8 cellular contexts compared by ENCODE assay signal in the genomic region with DNA sequence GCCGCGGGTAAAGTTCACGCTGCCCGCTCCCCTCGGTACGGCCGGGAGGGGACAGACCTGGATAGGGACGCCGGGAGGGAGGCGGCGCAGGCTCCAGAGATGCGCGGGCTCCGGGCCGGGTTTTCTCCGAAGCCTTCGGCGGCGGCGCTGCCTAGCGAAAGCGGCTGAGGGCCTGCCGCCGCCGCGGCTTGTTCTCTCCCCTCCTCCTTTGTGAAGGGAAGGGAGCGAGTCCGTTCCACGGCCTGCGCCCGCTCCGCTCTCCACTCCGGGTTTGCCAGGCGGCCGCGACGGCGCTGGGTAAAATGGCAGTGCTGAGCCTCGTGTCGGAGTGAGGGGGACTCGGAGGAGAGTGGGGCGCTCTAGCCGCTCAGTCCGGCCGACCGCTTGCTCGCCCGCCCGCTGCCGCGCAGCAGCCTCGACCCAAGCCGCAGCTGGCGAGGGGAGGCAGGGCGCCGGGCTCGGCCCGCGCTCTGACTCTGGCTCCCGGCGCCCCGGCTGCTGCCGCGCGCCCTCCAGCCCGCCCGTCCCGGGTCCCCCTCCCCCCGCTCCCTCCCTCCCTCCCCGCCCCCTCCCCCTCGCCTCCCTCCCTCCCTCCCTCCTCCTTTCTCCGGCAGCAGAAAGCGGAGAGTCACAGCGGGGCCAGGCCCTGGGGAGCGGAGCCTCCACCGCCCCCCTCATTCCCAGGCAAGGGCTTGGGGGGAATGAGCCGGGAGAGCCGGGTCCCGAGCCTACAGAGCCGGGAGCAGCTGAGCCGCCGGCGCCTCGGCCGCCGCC. TPM values are rescaled to one million over a fixed set of nuclear protein-coding genes. Genes with fewer than 3 reads are reported as not detected.
A peak's percentile ranks its signal among the peaks of the same experiment; 100 is the strongest.
DNase-seq lines count a peak whose midpoint lies in the region; ATAC-seq lines count a peak whose summit lies in the region.

A gene (plus strand): TSS at position 599 of the 774 bp plus-strand sequence. CDS start 389 bp downstream, outside the sequence.

- H3K9ac ChIP-seq in NT2/D1 (ENCODE audit: insufficient read length, low read depth): peak within 1 kb of the TSS; percentile 93

- POLR2A ChIA-PET in CD8-positive, alpha-beta memory T cell (lab: Charles Lee): interaction anchor here (1.2 to 6.4 kb wide), 5 partner anchors 11 to 138 kb away, joined by 3 to 86 read pairs (median 10); a partner anchor contains a TSS

- peak within 1 kb of the TSS; percentile 90 to 97 (median 94) for H3K4me3 Mint-ChIP-seq in CD8-positive, alpha-beta memory T cell

- H3K9me3 Mint-ChIP-seq in CD8-positive, alpha-beta memory T cell: no peaks in the 10 kb centered on the region

- no peaks in the 10 kb centered on the region for H3K27me3 Mint-ChIP-seq in CD8-positive, alpha-beta memory T cell

- peak within 1 kb of the TSS; percentile 86 for H3K27ac ChIP-seq in CD8-positive, alpha-beta memory T cell (ENCODE audit: low read depth, low read length)
- H3K27ac ChIP-seq in effector memory CD4-positive, alpha-beta T cell (ENCODE audit: insufficient read depth, low read length, poor library complexity, severe bottlenecking): peak within 1 kb of the TSS; percentile 91

- H3K36me3 Mint-ChIP-seq in CD8-positive, alpha-beta memory T cell: peaks cover 0 to 10% (median 0%) of the 10 kb centered on the region in 3 donors

- peak within 1 kb of the TSS; percentile 83 for H3K4me3 ChIP-seq in CD8-positive, alpha-beta memory T cell (ENCODE audit: low read length)
- H3K4me3 ChIP-seq in NT2/D1 (ENCODE audit: insufficient read length, low read depth): peak within 1 kb of the TSS; percentile 87
- peak within 1 kb of the TSS; percentile 77 for H3K4me3 ChIP-seq in effector memory CD4-positive, alpha-beta T cell (ENCODE audit: insufficient read depth, low read depth, low read length, poor library complexity, severe bottlenecking)

- H3K4me1 Mint-ChIP-seq in CD8-positive, alpha-beta memory T cell: peaks cover 28 to 37% (median 30%) of the 10 kb centered on the region in 3 donors

- H3K36me3 ChIP-seq in CD8-positive, alpha-beta memory T cell (ENCODE audit: insufficient read depth, low read length): no peaks in the 10 kb centered on the region
- peaks cover 6% of the 10 kb centered on the region for H3K36me3 ChIP-seq in NT2/D1 (ENCODE audit: insufficient read depth, insufficient read length, low read length)
- H3K36me3 ChIP-seq in effector memory CD4-positive, alpha-beta T cell (ENCODE audit: control insufficient read depth, insufficient read depth, low read length): no peaks in the 10 kb centered on the region

- H3K4me1 ChIP-seq in CD8-positive, alpha-beta memory T cell (ENCODE audit: insufficient read depth, low read length): peaks cover 46% of the 10 kb centered on the region
- peaks cover 3% of the 10 kb centered on the region for H3K4me1 ChIP-seq in NT2/D1 (ENCODE audit: insufficient read depth, insufficient read length)
- H3K4me1 ChIP-seq in effector memory CD4-positive, alpha-beta T cell (ENCODE audit: control insufficient read depth, insufficient read depth, low read length, poor library complexity, severe bottlenecking): peaks cover 33% of the 10 kb centered on the region

- no peaks in the 10 kb centered on the region for H3K27me3 ChIP-seq in CD8-positive, alpha-beta memory T cell (ENCODE audit: insufficient read depth, low read length, poor library complexity, severe bottlenecking)
- no peaks in the 10 kb centered on the region for H3K27me3 ChIP-seq in NT2/D1 (ENCODE audit: insufficient read depth, insufficient read length)
- H3K27me3 ChIP-seq in effector memory CD4-positive, alpha-beta T cell (replicated peaks; ENCODE audit: control insufficient read depth, insufficient read depth, low read length, poor library complexity, severe bottlenecking): no peaks in the 10 kb centered on the region

- DNase-seq in CD8-positive, alpha-beta memory T cell: peak; percentile 93 to 99 (median 96)
- DNase-seq in HUDEP-2 (lab: John Stamatoyannopoulos, UW; ENCODE audit: unreplicated experiment in 76 of 76) (peak in 74 of 76 experiments; percentile 15 to 89 (median 73)), NT2/D1 (ENCODE audit: low read depth, low spot score) (peak; percentile 97), medulla oblongata (ENCODE audit: extremely low spot score) (peak; percentile 95)
- DNase-seq in activated CD8-positive, alpha-beta memory T cell treated with anti-CD3 and anti-CD28 coated beads for 48 hours (ENCODE audit: low read depth in 2 of 3, low spot score in 2 of 3): peak; percentile 83 to 94 (median 91)
- peak; percentile 89 to 95 (median 91) for DNase-seq in effector memory CD4-positive, alpha-beta T cell
- peak; percentile 91 to 95 (median 92) for DNase-seq in stimulated activated CD4-positive, alpha-beta T cell treated with anti-CD3 and anti-CD28 coated beads, TNF-alpha, amount 100 ng/mL, for 4 hours (ENCODE audit: low read depth in 3 of 3)

- H3K9me3 ChIP-seq in CD8-positive, alpha-beta memory T cell (ENCODE audit: low read length): no peaks in the 10 kb centered on the region
- H3K9me3 ChIP-seq in NT2/D1 (ENCODE audit: insufficient read depth, low read length): no peaks in the 10 kb centered on the region; the same call in 1 of the 2 replicates
- no peaks in the 10 kb centered on the region for H3K9me3 ChIP-seq in effector memory CD4-positive, alpha-beta T cell (ENCODE audit: control insufficient read depth, low read length)

- ATAC-seq in GM21381 (IDR thresholded peaks at IDR 0.05; ENCODE audit: unreplicated experiment): peak; percentile 40

- H3K27ac Mint-ChIP-seq in CD8-positive, alpha-beta memory T cell: peak within 1 kb of the TSS; percentile 85 to 96 (median 94)

- CTCF ChIA-PET in CD8-positive, alpha-beta memory T cell (lab: Charles Lee): interaction anchor here (7.5 kb wide), 1 partner anchor 92 kb away, joined by 63 read pairs; a partner anchor contains a TSS

RNA-seq across cellular contexts. Expression of the gene that starts here (rescaled TPM):
- 10 to 100 TPM; 88.4 to 90.9 TPM for total RNA-seq in CD8-positive, alpha-beta memory T cell
- 31.6 TPM for polyA plus RNA-seq in CD8-positive, alpha-beta memory T cell

Comparison
In these comparisons a context has a peak if more than half of its experiments do, and no peak if none do; other contexts are left out.
1. Peak in every context shown above with its lines: DNase-seq, ATAC-seq, H3K4me3 ChIP-seq and H3K27ac ChIP-seq.